In genomic region chr22:49514211-49514610, GRCh38 we compare ENCODE assay signal across 15 cellular contexts.
DNase-seq lines count a peak whose midpoint lies in the region; ATAC-seq and TF ChIP-seq lines count a peak whose summit lies in the region.
"Had no signal": no experiment of that assay in that cellular context is flagged by ENCODE, and none has a peak within 500 bp of the region (broad histone marks: within the 10 kb centered on the region; RNA-seq: fewer than 3 reads in every experiment).

No MANE protein-coding gene starts in this region.

- H4K91ac ChIP-seq in H9 (ENCODE audit: insufficient read length, low read depth, low read length): no peak overlapping the region

- H4K20me1 ChIP-seq in H9 (ENCODE audit: control insufficient read depth, insufficient read depth, insufficient read length): no peaks in the 10 kb centered on the region

- H3K79me1 ChIP-seq in H9 (ENCODE audit: insufficient read depth, low read depth, low read length, poor library complexity, severe bottlenecking): no peaks in the 10 kb centered on the region

- peak overlapping the region; percentile 52 for H3K27ac Mint-ChIP-seq in CD4-positive, alpha-beta T cell
- H3K27ac Mint-ChIP-seq in H9 (peak overlapping the region in 1 of 3 experiments; percentile 42; a peak in 1 of 7 replicates), endodermal cell (no peak overlapping the region)
- H3K27ac Mint-ChIP-seq in activated naive CD8-positive, alpha-beta T cell treated with anti-CD3 and anti-CD28 coated beads, Interleukin-2, amount 50 U/mL, for 24 hours: no peak overlapping the region

- no peak overlapping the region for H2AFZ ChIP-seq in H9 (ENCODE audit: low read length)

- peaks cover 18% of the 10 kb centered on the region for H3K9me3 ChIP-seq in CD4-positive, alpha-beta T cell (ENCODE audit: control insufficient read depth, low read length)
- H3K9me3 ChIP-seq in H9 (ENCODE audit: control insufficient read depth, low read depth, low read length): no peaks in the 10 kb centered on the region
- H3K9me3 ChIP-seq in endodermal cell (ENCODE audit: control insufficient read depth, low read length): peaks cover 6% of the 10 kb centered on the region

- H3K27me3 Mint-ChIP-seq in CD4-positive, alpha-beta T cell: no peaks in the 10 kb centered on the region
- H3K27me3 Mint-ChIP-seq in H9 (ENCODE audit: low read depth) (no peaks in the 10 kb centered on the region), endodermal cell (ENCODE audit: insufficient read depth) (no peaks in the 10 kb centered on the region)
- H3K27me3 Mint-ChIP-seq in activated naive CD8-positive, alpha-beta T cell treated with anti-CD3 and anti-CD28 coated beads, Interleukin-2, amount 50 U/mL, for 24 hours: no peaks in the 10 kb centered on the region

- no peak overlapping the region for H2BK15ac ChIP-seq in H9 (ENCODE audit: low read depth, low read length)

- no peak overlapping the region for H2BK12ac ChIP-seq in H9 (ENCODE audit: insufficient read length, low read depth, low read length)

- peaks cover 5% of the 10 kb centered on the region; the same call in 1 of the 2 replicates for H3K4me1 ChIP-seq in H9 (ENCODE audit: insufficient read depth, low read length)
- H3K4me1 ChIP-seq in endodermal cell (ENCODE audit: control insufficient read depth, insufficient read depth, low read length): no peaks in the 10 kb centered on the region

- no peak overlapping the region for H3K4me2 ChIP-seq in H9 (ENCODE audit: insufficient read depth, insufficient read length, low read length)

- H3K79me2 ChIP-seq in H9 (ENCODE audit: insufficient read depth, low read length): no peaks in the 10 kb centered on the region

- H3K9ac ChIP-seq in H9 (ENCODE audit: extremely low read depth, insufficient read length, low read length): no peak overlapping the region
- no peak overlapping the region for H3K9ac ChIP-seq in endodermal cell (ENCODE audit: extremely low read depth, low read length, poor library complexity, severe bottlenecking)

- H3K9me3 Mint-ChIP-seq in CD4-positive, alpha-beta T cell: peaks cover 12% of the 10 kb centered on the region
- peaks cover 17% of the 10 kb centered on the region in 2 experiments for H3K9me3 Mint-ChIP-seq in H9
- H3K9me3 Mint-ChIP-seq in endodermal cell: peaks cover 16% of the 10 kb centered on the region
- peaks cover 20% of the 10 kb centered on the region for H3K9me3 Mint-ChIP-seq in activated naive CD8-positive, alpha-beta T cell treated with anti-CD3 and anti-CD28 coated beads, Interleukin-2, amount 50 U/mL, for 24 hours

- no CpG with 5 or more reads among the region's 11 CpGs for WGBS in H9 (ENCODE audit: extremely low coverage, insufficient read length, low lambda C conversion rate)
- WGBS in endodermal cell (ENCODE audit: insufficient coverage in 1 of 2, insufficient read length in 1 of 2), 2 experiments: 94 to 96% methylated on average over 11 of the region's 11 CpGs

- no peak overlapping the region for H3K4me3 ChIP-seq in endodermal cell (ENCODE audit: low read length)

- H3K4ac ChIP-seq in H9 (ENCODE audit: low read depth, low read length): no peak overlapping the region

- peaks cover 21% of the 10 kb centered on the region for H3K4me1 Mint-ChIP-seq in CD4-positive, alpha-beta T cell (ENCODE audit: low read depth)
- H3K4me1 Mint-ChIP-seq in H9: peaks cover 55 to 59% of the 10 kb centered on the region in 2 experiments
- peaks cover 17% of the 10 kb centered on the region for H3K4me1 Mint-ChIP-seq in endodermal cell
- H3K4me1 Mint-ChIP-seq in activated naive CD8-positive, alpha-beta T cell treated with anti-CD3 and anti-CD28 coated beads, Interleukin-2, amount 50 U/mL, for 24 hours: peaks cover 11% of the 10 kb centered on the region

- TF ChIP-seq CTCF in CD4-positive, alpha-beta T cell (IDR thresholded peaks at IDR 0.05): no peak
- no peak for TF ChIP-seq CTCF in H9 (conservative IDR thresholded peaks at IDR 0.05)
- no peak for TF ChIP-seq CTCF in endodermal cell (conservative IDR thresholded peaks at IDR 0.05)

- no peak overlapping the region for H2BK5ac ChIP-seq in H9 (ENCODE audit: insufficient read length, low read length)

- no peak overlapping the region for H3T11ph ChIP-seq in H9 (ENCODE audit: low read length)

- no peak overlapping the region for H4K8ac ChIP-seq in H9 (replicated peaks; ENCODE audit: insufficient read length, low read depth, low read length)

- no peaks in the 10 kb centered on the region for H3K27me3 ChIP-seq in CD4-positive, alpha-beta T cell (ENCODE audit: control insufficient read depth, insufficient read depth, low read length)
- H3K27me3 ChIP-seq in H9 (ENCODE audit: insufficient read depth, low read length) (no peaks in the 10 kb centered on the region), endodermal cell (ENCODE audit: control insufficient read depth, insufficient read depth, low read length, poor library complexity, severe bottlenecking) (no peaks in the 10 kb centered on the region)

- no peak overlapping the region for H3K14ac ChIP-seq in H9 (ENCODE audit: insufficient read depth, low read length)

- no peak overlapping the region for H2BK120ac ChIP-seq in H9 (ENCODE audit: low read depth, low read length, poor library complexity, severe bottlenecking)

- H3K4me3 Mint-ChIP-seq in CD4-positive, alpha-beta T cell: no peak overlapping the region
- H3K4me3 Mint-ChIP-seq in H9: no peak overlapping the region
- H3K4me3 Mint-ChIP-seq in endodermal cell: no peak overlapping the region
- H3K4me3 Mint-ChIP-seq in activated naive CD8-positive, alpha-beta T cell treated with anti-CD3 and anti-CD28 coated beads, Interleukin-2, amount 50 U/mL, for 24 hours: no peak overlapping the region
- H3K4me3 Mint-ChIP-seq: CD8-positive, alpha-beta T cell had no signal

- POLR2A ChIA-PET in CD4-positive, alpha-beta T cell (lab: Charles Lee): no interaction called here

- CTCF ChIA-PET in CD4-positive, alpha-beta T cell (lab: Charles Lee): no interaction called here

- H2BK20ac ChIP-seq in H9 (ENCODE audit: low read depth, low read length, poor library complexity, severe bottlenecking): no peak overlapping the region

- H3K36me3 Mint-ChIP-seq in CD4-positive, alpha-beta T cell (ENCODE audit: low read depth): peaks cover 41% of the 10 kb centered on the region
- peaks cover 4 to 16% (median 5%) of the 10 kb centered on the region in 3 experiments; a peak in 6 of 7 replicates for H3K36me3 Mint-ChIP-seq in H9 (ENCODE audit: insufficient read depth in 1 of 3, low read depth in 3 of 3)
- no peaks in the 10 kb centered on the region for H3K36me3 Mint-ChIP-seq in endodermal cell (ENCODE audit: low read depth)
- H3K36me3 Mint-ChIP-seq in activated naive CD8-positive, alpha-beta T cell treated with anti-CD3 and anti-CD28 coated beads, Interleukin-2, amount 50 U/mL, for 24 hours (ENCODE audit: low read depth): peaks cover 9% of the 10 kb centered on the region

- no peak overlapping the region for H4K5ac ChIP-seq in H9 (ENCODE audit: insufficient read length, low read depth, low read length)

- no peak overlapping the region for H3K18ac ChIP-seq in H9 (ENCODE audit: insufficient read length, low read depth, low read length)

- H2AK5ac ChIP-seq in H9 (ENCODE audit: insufficient read length, low read length): no peak overlapping the region

- no peak overlapping the region for H3K23ac ChIP-seq in H9 (ENCODE audit: insufficient read length, low read depth, low read length)

- H3K27ac ChIP-seq in CD4-positive, alpha-beta T cell (ENCODE audit: low read depth, low read length): no peak overlapping the region
- H3K27ac ChIP-seq in H9 (ENCODE audit: insufficient read length, low read depth, low read length): no peak overlapping the region
- H3K27ac ChIP-seq in endodermal cell (ENCODE audit: low read depth, low read length): no peak overlapping the region

- H3K23me2 ChIP-seq in H9 (ENCODE audit: insufficient read length, low read depth, low read length, poor library complexity, severe bottlenecking): no peaks in the 10 kb centered on the region

- intact Hi-C loops in CD4-positive, alpha-beta T cell (cut with DNase I, micrococcal nuclease): no loop called here
- intact Hi-C loops in sciatic nerve (cut with DNase I): no loop called here

- H3K36me3 ChIP-seq in endodermal cell (ENCODE audit: control insufficient read depth, insufficient read depth, low read length): no peaks in the 10 kb centered on the region

- no peak for ATAC-seq in CD4-positive, alpha-beta T cell (ENCODE audit: poor library complexity)
- no peak for ATAC-seq in sciatic nerve
- no peak for ATAC-seq in HG03045 (IDR thresholded peaks at IDR 0.05; ENCODE audit: unreplicated experiment)
- no peak for ATAC-seq in activated naive CD8-positive, alpha-beta T cell treated with anti-CD3 and anti-CD28 coated beads, Interleukin-2, amount 50 U/mL, for 24 hours
- ATAC-seq: CD8-positive, alpha-beta T cell; PC-3 had no signal

- DNase-seq in CD4-positive, alpha-beta T cell: no peak
- DNase-seq in H9 (peak; percentile 19), endodermal cell (peak; percentile 23), sciatic nerve (ENCODE audit: low spot score) (peak; percentile 28), dedifferentiated amniotic fluid mesenchymal stem cell (ENCODE audit: extremely low spot score) (no peak)
- DNase-seq in activated naive CD8-positive, alpha-beta T cell treated with anti-CD3 and anti-CD28 coated beads, Interleukin-2, amount 50 U/mL, for 24 hours: no peak
- DNase-seq: CD8-positive, alpha-beta T cell; GOT3; Kasumi-1; NCI-H1417 treated with DMSO at 0.1 percent for 48 hours; NCI-H187; NCI-H2107; PC-3; Right ventricle myocardium superior had no signal

- H3K56ac ChIP-seq in H9 (ENCODE audit: insufficient read length, low read depth, low read length): no peak overlapping the region

Comparison
In these comparisons a context has a peak if more than half of its experiments do, and no peak if none do; other contexts are left out.
1. DNase-seq: peak in H9 (single experiment), endodermal cell (single experiment) and sciatic nerve (single experiment); none in CD4-positive, alpha-beta T cell (0 of 10), dedifferentiated amniotic fluid mesenchymal stem cell (single experiment) and activated naive CD8-positive, alpha-beta T cell treated with anti-CD3 and anti-CD28 coated beads, Interleukin-2, amount 50 U/mL, for 24 hours (single experiment).